8 cellular contexts compared by ENCODE assay signal in the genomic region with DNA sequence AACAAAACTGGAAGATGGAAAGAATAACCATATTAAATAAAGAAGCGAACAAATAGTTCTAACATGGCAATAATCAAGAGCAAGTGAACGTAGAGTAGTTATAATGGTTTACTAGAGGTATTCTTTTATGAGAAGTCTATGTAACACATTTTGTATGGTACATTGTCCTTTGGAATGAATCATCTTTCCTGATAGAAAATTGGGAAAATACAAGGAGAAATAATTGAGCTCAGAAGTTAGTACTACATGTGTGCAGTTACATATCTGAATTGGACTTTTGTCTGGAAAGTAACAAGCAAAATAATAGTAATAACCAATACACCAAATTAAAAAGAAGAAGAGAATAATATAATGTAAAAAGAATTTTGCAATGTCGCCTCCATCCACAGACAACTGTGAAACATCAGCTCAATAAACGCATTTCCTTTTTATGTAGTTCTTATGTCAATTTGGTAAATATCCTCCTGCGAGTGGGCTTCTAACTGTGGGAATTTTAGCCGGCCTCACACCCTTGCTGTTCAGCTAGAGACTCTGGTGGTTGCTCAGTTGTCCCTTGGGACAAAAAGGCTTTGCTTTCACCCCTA. TPM values are rescaled to one million over a fixed set of nuclear protein-coding genes. Genes with fewer than 3 reads are reported as not detected.
A peak's percentile ranks its signal among the peaks of the same experiment; 100 is the strongest.
DNase-seq lines count a peak whose midpoint lies in the region; ATAC-seq and TF ChIP-seq lines count a peak whose summit lies in the region.

No MANE protein-coding gene starts in this region.

- peak overlapping the region; percentile 95 for H3K27ac Mint-ChIP-seq in activated CD4-positive, alpha-beta memory T cell treated with anti-CD3 and anti-CD28 coated beads for 36 hours

- CTCF ChIA-PET in activated CD4-positive, alpha-beta memory T cell treated with anti-CD3 and anti-CD28 coated beads for 36 hours (lab: Charles Lee): interaction anchor here (1.0 to 4.4 kb wide), 4 partner anchors 28 to 210 kb away, joined by 3 to 30 read pairs (median 3); partner anchors contain the start of gene TUBA1B

- H3K36me3 ChIP-seq in kidney epithelial cell (ENCODE audit: control insufficient read depth, insufficient read depth, low read length) (no peaks in the 10 kb centered on the region), thymus (ENCODE audit: control insufficient read depth, insufficient read depth) (peaks cover 20% of the 10 kb centered on the region)

- peak overlapping the region; percentile 95 for H3K4me3 Mint-ChIP-seq in activated T-cell treated with anti-CD3 and anti-CD28 coated beads, Interleukin-2, amount 50 U/mL, for 4 hours
- peak overlapping the region; percentile 90 for H3K4me3 Mint-ChIP-seq in activated CD4-positive, alpha-beta memory T cell treated with anti-CD3 and anti-CD28 coated beads for 36 hours

- intact Hi-C loops in activated CD4-positive, alpha-beta memory T cell treated with anti-CD3 and anti-CD28 coated beads for 36 hours (cut with micrococcal nuclease): loop anchor here (1.0 to 2.0 kb wide), 10 partner anchors 11 to 338 kb away; partner anchors contain the start of genes DDX23, KMT2D, LMBR1L and PRKAG1

- H3K27ac ChIP-seq in thymus (ENCODE audit: low read depth): peak overlapping the region; percentile 99

- H3K4me3 ChIP-seq in kidney epithelial cell (ENCODE audit: low read depth, low read length) (peak overlapping the region; percentile 86), thymus (ENCODE audit: low read length) (peak overlapping the region; percentile 72)

- DNase-seq in activated T-cell treated with anti-CD3 and anti-CD28 coated beads, Interleukin-2, amount 50 U/mL, for 4 hours: no peak
- DNase-seq in activated T-cell treated with anti-CD3 and anti-CD28 coated beads, Interleukin-2, amount 50 U/mL, for 1 hour: no peak
- no peak for DNase-seq in activated CD4-positive, alpha-beta memory T cell treated with anti-CD3 and anti-CD28 coated beads for 36 hours
- DNase-seq in kidney epithelial cell (ENCODE audit: low read depth) (no peak), GM20000 (ENCODE audit: low spot score) (no peak)

- H3K36me3 Mint-ChIP-seq in activated T-cell treated with anti-CD3 and anti-CD28 coated beads, Interleukin-2, amount 50 U/mL, for 4 hours (ENCODE audit: insufficient read depth): peaks cover 11% of the 10 kb centered on the region
- H3K36me3 Mint-ChIP-seq in activated CD4-positive, alpha-beta memory T cell treated with anti-CD3 and anti-CD28 coated beads for 36 hours: peaks cover 17% of the 10 kb centered on the region

- ATAC-seq in activated T-cell treated with anti-CD3 and anti-CD28 coated beads, Interleukin-2, amount 50 U/mL, for 4 hours: no peak
- ATAC-seq in HG02678 (IDR thresholded peaks at IDR 0.05; ENCODE audit: unreplicated experiment): no peak
- ATAC-seq in HG03432 (IDR thresholded peaks at IDR 0.05; ENCODE audit: unreplicated experiment): no peak

- peaks cover 18% of the 10 kb centered on the region for H3K4me1 Mint-ChIP-seq in activated T-cell treated with anti-CD3 and anti-CD28 coated beads, Interleukin-2, amount 50 U/mL, for 4 hours (ENCODE audit: low read depth)
- H3K4me1 Mint-ChIP-seq in activated CD4-positive, alpha-beta memory T cell treated with anti-CD3 and anti-CD28 coated beads for 36 hours (ENCODE audit: low read depth): peaks cover 15% of the 10 kb centered on the region

- H3K9me3 Mint-ChIP-seq in activated T-cell treated with anti-CD3 and anti-CD28 coated beads, Interleukin-2, amount 50 U/mL, for 4 hours: no peaks in the 10 kb centered on the region
- no peaks in the 10 kb centered on the region for H3K9me3 Mint-ChIP-seq in activated CD4-positive, alpha-beta memory T cell treated with anti-CD3 and anti-CD28 coated beads for 36 hours

- 96% methylated on average over 6 of the region's 6 CpGs for WGBS in thymus

- TF ChIP-seq CTCF in kidney epithelial cell (IDR thresholded peaks at IDR 0.05; ENCODE audit: insufficient read depth, low read length, poor library complexity, severe bottlenecking) (no peak), GM20000 (IDR thresholded peaks at IDR 0.05; ENCODE audit: extremely low read depth, missing control alignments) (no peak)

- H3K27me3 ChIP-seq in kidney epithelial cell (ENCODE audit: control insufficient read depth, insufficient read depth, low read length): no peaks in the 10 kb centered on the region
- H3K27me3 ChIP-seq in thymus (ENCODE audit: control insufficient read depth, insufficient read depth): no peaks in the 10 kb centered on the region

- POLR2A ChIA-PET in activated CD4-positive, alpha-beta memory T cell treated with anti-CD3 and anti-CD28 coated beads for 36 hours (lab: Charles Lee): interaction anchor here (0.8 to 4.5 kb wide), 4 partner anchors 45 to 120 kb away, joined by 3 to 71 read pairs (median 20); partner anchors contain the start of genes RHEBL1 and TUBA1B

- no peaks in the 10 kb centered on the region for H3K27me3 Mint-ChIP-seq in activated T-cell treated with anti-CD3 and anti-CD28 coated beads, Interleukin-2, amount 50 U/mL, for 4 hours (ENCODE audit: low read depth)
- no peaks in the 10 kb centered on the region for H3K27me3 Mint-ChIP-seq in activated CD4-positive, alpha-beta memory T cell treated with anti-CD3 and anti-CD28 coated beads for 36 hours

- no peaks in the 10 kb centered on the region for H3K9me3 ChIP-seq in thymus (ENCODE audit: control insufficient read depth)

- H3K4me1 ChIP-seq in thymus (ENCODE audit: control insufficient read depth, insufficient read depth, low read length): peaks cover 4% of the 10 kb centered on the region

RNA-seq across cellular contexts. Expression of gene TUBA1A, which starts 0.9 kb away (rescaled TPM):
- 10 to 100 TPM; 23.5 to 37.0 (median 24.7) TPM for total RNA-seq in activated T-cell treated with anti-CD3 and anti-CD28 coated beads, Interleukin-2, amount 50 U/mL, for 4 hours
- total RNA-seq in activated CD4-positive, alpha-beta memory T cell treated with anti-CD3 and anti-CD28 coated beads for 36 hours: 10 to 100 TPM; 86.4 to 88.7 TPM
- 883 and 997 TPM in 2 replicates for total RNA-seq in kidney epithelial cell
- polyA plus RNA-seq in thymus: 111 TPM

RNA-seq across cellular contexts. Expression of gene TUBA1B, which starts 58.6 kb away (rescaled TPM):
- total RNA-seq in activated T-cell treated with anti-CD3 and anti-CD28 coated beads, Interleukin-2, amount 50 U/mL, for 4 hours: 1,000 to 10,000 TPM; 2,095 to 2,519 (median 2,182) TPM
- 1,000 to 10,000 TPM; 2,573 to 2,575 TPM for total RNA-seq in activated CD4-positive, alpha-beta memory T cell treated with anti-CD3 and anti-CD28 coated beads for 36 hours
- 739 and 794 TPM in 2 replicates for total RNA-seq in kidney epithelial cell
- 285 TPM for polyA plus RNA-seq in thymus
